In the genomic region with DNA sequence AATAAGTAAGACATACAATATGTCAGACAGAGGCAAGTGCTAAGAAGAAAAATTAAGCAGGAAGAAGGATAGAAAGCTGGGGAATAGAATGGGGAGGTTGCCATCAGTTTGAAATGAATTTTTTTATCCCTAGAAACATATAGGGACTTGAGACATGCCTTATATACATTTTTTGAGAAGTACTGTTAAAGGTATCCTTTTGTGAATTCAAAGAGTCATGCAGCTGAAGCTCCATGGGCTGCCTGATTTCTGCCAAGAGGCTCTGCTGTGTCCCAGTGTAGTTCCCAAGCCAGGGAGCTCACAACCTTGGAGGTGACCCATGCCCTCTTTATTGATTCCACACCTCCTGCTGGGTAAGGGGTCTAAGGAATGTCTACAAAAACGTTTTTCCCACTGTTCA, we compare ENCODE assay signal across 15 cellular contexts.
DNase-seq lines count a peak whose midpoint lies in the region; ATAC-seq and TF ChIP-seq lines count a peak whose summit lies in the region.
"Had no signal": no experiment of that assay in that cellular context is flagged by ENCODE, and none has a peak within 500 bp of the region (broad histone marks: within the 10 kb centered on the region; RNA-seq: fewer than 3 reads in every experiment).

No MANE protein-coding gene starts in this region.

- H3K4me1 ChIP-seq in OCI-LY3 (ENCODE audit: low read length): peaks cover 49% of the 10 kb centered on the region
- H3K4me1 ChIP-seq in mammary epithelial cell (ENCODE audit: insufficient read depth, low read length): peaks cover 43% of the 10 kb centered on the region

- peaks cover 61% of the 10 kb centered on the region for H3K4me1 Mint-ChIP-seq in activated CD4-positive, alpha-beta T cell treated with anti-CD3 and anti-CD28 coated beads, Interleukin-2, amount 10 ng/mL, durations not matched to agents 7 days and 5 days

- WGBS in mammary epithelial cell (ENCODE audit: low coverage, missing lambda C conversion rate): 0% methylated on average over 1 of the region's 1 CpG

- BruUV-seq in mammary epithelial cell (replicated peaks; lab: Mats Ljungman, UMichigan): no TSS peak

- H2AFZ ChIP-seq in OCI-LY3 (ENCODE audit: low read depth, low read length) (no peak overlapping the region), mammary epithelial cell (ENCODE audit: low read depth, low read length) (no peak overlapping the region)

- H3K4me2 ChIP-seq in OCI-LY3 (ENCODE audit: low read length): peak overlapping the region; percentile 97
- H3K4me2 ChIP-seq in mammary epithelial cell (ENCODE audit: insufficient read depth, low read depth, low read length): peak overlapping the region; percentile 72

- H3K27ac ChIP-seq in OCI-LY3 (ENCODE audit: low read length) (peak overlapping the region; percentile 96), mammary epithelial cell (ENCODE audit: insufficient read depth, low read depth, low read length) (peak overlapping the region; percentile 98)
- H3K27ac ChIP-seq: pancreas had no signal

- H3K4me3 ChIP-seq in OCI-LY3 (ENCODE audit: low read length) (peak overlapping the region; percentile 88), mammary epithelial cell (replicated peaks in 1 of 3; ENCODE audit: insufficient read depth in 1 of 3, low read depth in 2 of 3, low read length in 3 of 3) (peak overlapping the region; percentile 59 to 98 (median 91)), skeletal muscle cell (ENCODE audit: low read depth, low read length) (peak overlapping the region; percentile 58)
- H3K4me3 ChIP-seq: pancreas had no signal

- H3K36me3 Mint-ChIP-seq in activated CD4-positive, alpha-beta T cell treated with anti-CD3 and anti-CD28 coated beads, Interleukin-2, amount 10 ng/mL, durations not matched to agents 7 days and 5 days (ENCODE audit: low read depth): peaks cover 42% of the 10 kb centered on the region

- H3K79me2 ChIP-seq in OCI-LY3 (ENCODE audit: low read length) (peaks cover 94% of the 10 kb centered on the region), mammary epithelial cell (ENCODE audit: insufficient read depth, low read length) (peaks cover 96% of the 10 kb centered on the region)

- H3K27me3 Mint-ChIP-seq in activated CD4-positive, alpha-beta T cell treated with anti-CD3 and anti-CD28 coated beads, Interleukin-2, amount 10 ng/mL, durations not matched to agents 7 days and 5 days: no peaks in the 10 kb centered on the region

- H3K9ac ChIP-seq in OCI-LY3 (ENCODE audit: low read length) (peak overlapping the region; percentile 83), mammary epithelial cell (ENCODE audit: insufficient read depth, low read length) (peak overlapping the region; percentile 89)

- no peak for TF ChIP-seq CTCF in OCI-LY3 (IDR thresholded peaks at IDR 0.05; ENCODE audit: low read depth, low read length)
- TF ChIP-seq CTCF in mammary epithelial cell (conservative IDR thresholded peaks at IDR 0.05 in 1 of 2, IDR thresholded peaks at IDR 0.05 in 1 of 2; ENCODE audit: extremely low read depth in 1 of 2, insufficient read depth in 1 of 2, low read depth in 1 of 2, low read length in 2 of 2): no peak

- no peak overlapping the region for H3K27ac Mint-ChIP-seq in activated CD4-positive, alpha-beta T cell treated with anti-CD3 and anti-CD28 coated beads, Interleukin-2, amount 10 ng/mL, durations not matched to agents 7 days and 5 days

- in situ Hi-C loops in mammary epithelial cell (cut with MboI; ENCODE audit: low sequenced_read_pairs in 2 of 2): loop anchor here in 1 of 2 donors (25.0 kb wide), 1 partner anchor 428 kb away; no protein-coding TSS in a partner anchor

- peaks cover 29% of the 10 kb centered on the region for H3K36me3 ChIP-seq in OCI-LY3 (replicated peaks; ENCODE audit: low read depth, low read length)
- peaks cover 34% of the 10 kb centered on the region for H3K36me3 ChIP-seq in mammary epithelial cell (ENCODE audit: insufficient read depth, low read length)
- H3K36me3 ChIP-seq: pancreas had no signal

- intact Hi-C loops in mammary epithelial cell (cut with micrococcal nuclease): no loop called here

- dilution Hi-C loops in mammary epithelial cell (cut with HindIII; ENCODE audit: low sequenced_read_pairs): loop anchor here (25.0 kb wide), 1 partner anchor 278 kb away; no protein-coding TSS in a partner anchor

- CTCF ChIA-PET in activated CD4-positive, alpha-beta T cell treated with anti-CD3 and anti-CD28 coated beads, Interleukin-2, amount 10 ng/mL, durations not matched to agents 7 days and 5 days (lab: Charles Lee): interaction anchor here (1.0 kb wide), 1 partner anchor 76 kb away, joined by 4 read pairs; no protein-coding TSS in a partner anchor
- CTCF ChIA-PET in mammary epithelial cell (lab: Charles Lee; ENCODE audit: low non-redundant PET): no interaction called here

- no peaks in the 10 kb centered on the region for H3K9me3 Mint-ChIP-seq in activated CD4-positive, alpha-beta T cell treated with anti-CD3 and anti-CD28 coated beads, Interleukin-2, amount 10 ng/mL, durations not matched to agents 7 days and 5 days

- no peaks in the 10 kb centered on the region; the same call in 1 of the 2 replicates for H4K20me1 ChIP-seq in OCI-LY3 (ENCODE audit: insufficient read depth, low read length)
- H4K20me1 ChIP-seq in mammary epithelial cell (ENCODE audit: insufficient read depth, low read length): no peaks in the 10 kb centered on the region

- no peak for DNase-seq in activated CD4-positive, alpha-beta T cell treated with anti-CD3 and anti-CD28 coated beads, Interleukin-2, amount 10 ng/mL, durations not matched to agents 7 days and 5 days
- no peak for DNase-seq in activated CD4-positive, alpha-beta T cell treated with anti-CD3 and anti-CD28 coated beads for 4 hours
- DNase-seq in mammary epithelial cell (no peak), skeletal muscle cell (ENCODE audit: low read depth) (no peak), D341Med (ENCODE audit: low spot score) (no peak)
- DNase-seq: activated CD8-positive, alpha-beta memory T cell treated with anti-CD3 and anti-CD28 coated beads, Interleukin-2, amount 50 U/mL, for 48 hours; GDM1; NCI-H187; NK-92 treated with Interleukin-12 subunit alpha and Interleukin-12 subunit beta, amount 100 ng/mL, for 24 hours; pancreas; stimulated activated CD4-positive, alpha-beta T cell treated with anti-CD3 and anti-CD28 coated beads, Interleukin-4, amount 100 ng/mL, for 1 hour; substantia nigra had no signal

- POLR2A ChIA-PET in activated CD4-positive, alpha-beta T cell treated with anti-CD3 and anti-CD28 coated beads, Interleukin-2, amount 10 ng/mL, durations not matched to agents 7 days and 5 days (lab: Charles Lee): no interaction called here

- H3K4me3 Mint-ChIP-seq in activated CD4-positive, alpha-beta T cell treated with anti-CD3 and anti-CD28 coated beads, Interleukin-2, amount 10 ng/mL, durations not matched to agents 7 days and 5 days: peak overlapping the region; percentile 13

- ATAC-seq in HG03457 (IDR thresholded peaks at IDR 0.05; ENCODE audit: unreplicated experiment) (no peak), GM19467 (IDR thresholded peaks at IDR 0.05; ENCODE audit: unreplicated experiment) (no peak)
- ATAC-seq: pancreas had no signal

- H3K9me3 ChIP-seq in OCI-LY3 (ENCODE audit: insufficient read depth, low read length) (no peaks in the 10 kb centered on the region), mammary epithelial cell (replicated peaks; ENCODE audit: insufficient read depth, low read length) (no peaks in the 10 kb centered on the region)
- H3K9me3 ChIP-seq: pancreas had no signal

- H3K27me3 ChIP-seq in OCI-LY3 (ENCODE audit: low read depth, low read length): no peaks in the 10 kb centered on the region
- H3K27me3 ChIP-seq in mammary epithelial cell (ENCODE audit: insufficient read depth, low read length): no peaks in the 10 kb centered on the region
